In the genomic region with DNA sequence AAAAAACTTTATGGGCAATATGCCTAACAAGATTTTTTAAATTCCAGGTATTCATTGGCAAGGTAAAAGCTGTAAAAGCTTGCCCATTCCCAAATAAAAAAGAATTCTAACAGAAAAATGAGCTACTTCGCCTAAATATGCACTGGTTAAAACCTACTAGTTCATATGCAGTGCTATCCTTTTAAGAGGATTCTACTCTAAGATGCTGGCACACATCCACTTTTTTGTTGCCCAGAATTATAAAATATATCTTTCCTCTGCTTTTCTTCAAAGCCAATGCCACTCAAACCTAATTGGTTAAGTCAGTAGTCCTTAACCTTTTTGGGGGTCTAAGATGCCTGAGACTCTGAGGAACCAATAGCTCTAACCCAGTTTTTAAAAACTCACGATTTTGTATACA, we compare ENCODE assay signal across 8 cellular contexts. TPM values are rescaled to one million over a fixed set of nuclear protein-coding genes. Genes with fewer than 3 reads are reported as not detected.
DNase-seq lines count a peak whose midpoint lies in the region; ATAC-seq and TF ChIP-seq lines count a peak whose summit lies in the region.

No MANE protein-coding gene starts in this region.

- peak overlapping the region; percentile 97 for H3K27ac Mint-ChIP-seq in activated CD8-positive, alpha-beta T cell treated with anti-CD3 and anti-CD28 coated beads for 36 hours

- H3K27me3 Mint-ChIP-seq in activated T-cell treated with anti-CD3 and anti-CD28 coated beads, Interleukin-2, amount 50 U/mL, for 4 hours (ENCODE audit: low read depth), result no peaks in the 10 kb centered on the region
- H3K27me3 Mint-ChIP-seq in activated CD8-positive, alpha-beta T cell treated with anti-CD3 and anti-CD28 coated beads for 36 hours, result no peaks in the 10 kb centered on the region

- H3K4me3 Mint-ChIP-seq in activated T-cell treated with anti-CD3 and anti-CD28 coated beads, Interleukin-2, amount 50 U/mL, for 4 hours, result peak overlapping the region; percentile 100
- H3K4me3 Mint-ChIP-seq in activated CD8-positive, alpha-beta T cell treated with anti-CD3 and anti-CD28 coated beads for 36 hours, result peak overlapping the region; percentile 83

- CTCF ChIA-PET in activated CD8-positive, alpha-beta T cell treated with anti-CD3 and anti-CD28 coated beads for 36 hours (lab: Charles Lee), result interaction anchor here (2.1 kb wide), 1 partner anchor 109 kb away, joined by 6 read pairs; no protein-coding TSS in a partner anchor

- H3K27ac ChIP-seq in iPS-18a (ENCODE audit: low read length), result no peak overlapping the region
- H3K27ac ChIP-seq in thymus (ENCODE audit: low read depth), result no peak overlapping the region

- peak overlapping the region; percentile 90 for H3K4me3 ChIP-seq in iPS-18a (ENCODE audit: low read length)
- H3K4me3 ChIP-seq in thymus (ENCODE audit: low read length), result peak overlapping the region; percentile 94

- no peak for ATAC-seq in activated T-cell treated with anti-CD3 and anti-CD28 coated beads, Interleukin-2, amount 50 U/mL, for 4 hours
- ATAC-seq in activated CD8-positive, alpha-beta T cell treated with anti-CD3 and anti-CD28 coated beads for 36 hours, result no peak
- no peak for ATAC-seq in GM19324 (IDR thresholded peaks at IDR 0.05; ENCODE audit: low FRiP score, unreplicated experiment)

- POLR2A ChIA-PET in activated CD8-positive, alpha-beta T cell treated with anti-CD3 and anti-CD28 coated beads for 36 hours (lab: Charles Lee), result interaction anchor here (0.8 to 1.5 kb wide), 5 partner anchors 11 to 197 kb away, joined by 3 to 6 read pairs (median 4); no protein-coding TSS in a partner anchor

- TF ChIP-seq CTCF in activated CD8-positive, alpha-beta T cell treated with anti-CD3 and anti-CD28 coated beads for 36 hours (IDR thresholded peaks at IDR 0.05), result no peak
- TF ChIP-seq CTCF in GM10266 (IDR thresholded peaks at IDR 0.05; ENCODE audit: control insufficient read depth, insufficient read depth, low read depth, missing control alignments), result no peak

- H3K36me3 ChIP-seq in iPS-18a (ENCODE audit: control insufficient read depth, low read depth, low read length), result peaks cover 11% of the 10 kb centered on the region
- H3K36me3 ChIP-seq in thymus (ENCODE audit: control insufficient read depth, insufficient read depth), result no peaks in the 10 kb centered on the region

- peaks cover 5% of the 10 kb centered on the region for H3K36me3 Mint-ChIP-seq in activated T-cell treated with anti-CD3 and anti-CD28 coated beads, Interleukin-2, amount 50 U/mL, for 4 hours (ENCODE audit: insufficient read depth)
- peaks cover 50% of the 10 kb centered on the region for H3K36me3 Mint-ChIP-seq in activated CD8-positive, alpha-beta T cell treated with anti-CD3 and anti-CD28 coated beads for 36 hours (ENCODE audit: low read depth)

- peak overlapping the region; percentile 98 for H3K9ac ChIP-seq in iPS-18a (ENCODE audit: low read length)

- H3K9me3 ChIP-seq in iPS-18a (ENCODE audit: control insufficient read depth, low read depth, low read length), result no peaks in the 10 kb centered on the region
- H3K9me3 ChIP-seq in thymus (ENCODE audit: control insufficient read depth), result no peaks in the 10 kb centered on the region

- 35% methylated on average over 2 of the region's 2 CpGs for WGBS in thymus

- H3K4me1 Mint-ChIP-seq in activated T-cell treated with anti-CD3 and anti-CD28 coated beads, Interleukin-2, amount 50 U/mL, for 4 hours (ENCODE audit: low read depth), result peaks cover 48% of the 10 kb centered on the region
- H3K4me1 Mint-ChIP-seq in activated CD8-positive, alpha-beta T cell treated with anti-CD3 and anti-CD28 coated beads for 36 hours (ENCODE audit: low read depth), result peaks cover 47% of the 10 kb centered on the region

- H3K27me3 ChIP-seq in iPS-18a (ENCODE audit: control insufficient read depth, insufficient read depth, low read length) (no peaks in the 10 kb centered on the region), thymus (ENCODE audit: control insufficient read depth, insufficient read depth) (no peaks in the 10 kb centered on the region)

- H3K4me1 ChIP-seq in iPS-18a (ENCODE audit: control insufficient read depth, low read depth, low read length) (peaks cover 39% of the 10 kb centered on the region), thymus (ENCODE audit: control insufficient read depth, insufficient read depth, low read length) (peaks cover 13% of the 10 kb centered on the region)

- no peaks in the 10 kb centered on the region for H3K9me3 Mint-ChIP-seq in activated T-cell treated with anti-CD3 and anti-CD28 coated beads, Interleukin-2, amount 50 U/mL, for 4 hours
- H3K9me3 Mint-ChIP-seq in activated CD8-positive, alpha-beta T cell treated with anti-CD3 and anti-CD28 coated beads for 36 hours, result no peaks in the 10 kb centered on the region

- intact Hi-C loops in activated CD8-positive, alpha-beta T cell treated with anti-CD3 and anti-CD28 coated beads for 36 hours (cut with micrococcal nuclease), result loop anchor here (5.0 kb wide), 2 partner anchors 63 to 662 kb away; a partner anchor contains a TSS

- no peak for DNase-seq in activated T-cell treated with anti-CD3 and anti-CD28 coated beads, Interleukin-2, amount 50 U/mL, for 4 hours
- DNase-seq in activated T-cell treated with anti-CD3 and anti-CD28 coated beads, Interleukin-2, amount 50 U/mL, for 48 hours, result no peak
- DNase-seq in activated CD8-positive, alpha-beta T cell treated with anti-CD3 and anti-CD28 coated beads for 36 hours, result no peak
- DNase-seq in SIG-M5 (lab: John Stamatoyannopoulos, UW), result no peak
- no peak for DNase-seq in GM10266 (ENCODE audit: extremely low spot score)

RNA-seq across cellular contexts. Expression of a gene that starts 3.2 kb away (rescaled TPM):
- 100 to 1,000 TPM; 184 to 211 (median 196) TPM for total RNA-seq in activated T-cell treated with anti-CD3 and anti-CD28 coated beads, Interleukin-2, amount 50 U/mL, for 4 hours
- 100 to 1,000 TPM; 208 to 221 TPM for total RNA-seq in activated CD8-positive, alpha-beta T cell treated with anti-CD3 and anti-CD28 coated beads for 36 hours
- 174 TPM for polyA plus RNA-seq in thymus
